In the genomic region with DNA sequence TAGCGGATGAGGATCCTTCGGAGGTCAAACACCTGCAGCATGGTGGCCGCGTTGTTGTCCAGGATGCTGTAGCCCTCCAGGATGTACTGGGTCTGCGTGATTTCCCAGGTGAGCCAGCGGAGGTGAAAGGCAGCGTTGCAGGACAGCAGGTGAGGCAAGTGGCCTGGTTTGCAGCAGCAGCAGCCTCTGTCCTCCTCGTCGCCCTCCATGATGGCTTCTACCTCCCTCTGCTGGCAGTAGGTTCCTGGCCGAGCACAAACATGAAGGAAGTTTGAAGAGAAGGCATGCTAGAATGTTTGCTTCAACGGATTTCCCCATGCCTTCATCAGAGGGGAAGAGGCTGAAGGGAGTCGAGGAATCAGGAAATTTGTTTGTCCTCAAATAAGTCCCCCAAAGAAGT, we compare ENCODE assay signal across 8 cellular contexts.
DNase-seq lines count a peak whose midpoint lies in the region; ATAC-seq and TF ChIP-seq lines count a peak whose summit lies in the region.

No MANE protein-coding gene starts in this region.

- ATAC-seq in RWPE2 (ENCODE audit: low read depth) (no peak), gastrocnemius medialis (no peak)

- no peak for DNase-seq in HFF-Myc (ENCODE audit: extremely low read depth, low read depth)
- DNase-seq in RWPE2 (ENCODE audit: low spot score) = no peak
- DNase-seq in fibroblast of the aortic adventitia (ENCODE audit: low read depth) = no peak
- peak; percentile 11 to 17 for DNase-seq in gastrocnemius medialis
- no peak for DNase-seq in activated CD4-positive, CD25-positive, alpha-beta regulatory T cell treated with anti-CD3 and anti-CD28 coated beads, Interleukin-2, amount 50 U/mL, for 72 hours
- no peak for DNase-seq in NCI-H226
- DNase-seq in stimulated activated CD4-positive, alpha-beta T cell treated with anti-CD3 and anti-CD28 coated beads, Interleukin-2, amount 100 ng/mL, for 48 hours = no peak

- H3K4me3 ChIP-seq in HFF-Myc (replicated peaks; ENCODE audit: low read depth, low read length) = no peak overlapping the region
- no peak overlapping the region for H3K4me3 ChIP-seq in RWPE2 (ENCODE audit: severe bottlenecking)
- no peak overlapping the region for H3K4me3 ChIP-seq in fibroblast of the aortic adventitia (ENCODE audit: low read depth, low read length)
- no peak overlapping the region for H3K4me3 ChIP-seq in gastrocnemius medialis

- peak; percentile 87 for TF ChIP-seq CTCF in C4-2B (conservative IDR thresholded peaks at IDR 0.05)
- TF ChIP-seq CTCF in HFF-Myc (IDR thresholded peaks at IDR 0.05; ENCODE audit: low read depth, low read length, missing control alignments) = peak; percentile 55
- peak; percentile 24 for TF ChIP-seq CTCF in RWPE2 (IDR thresholded peaks at IDR 0.05; ENCODE audit: poor library complexity, severe bottlenecking)
- TF ChIP-seq CTCF in fibroblast of the aortic adventitia (IDR thresholded peaks at IDR 0.05; ENCODE audit: insufficient read depth, low read length) = peak; percentile 31
- TF ChIP-seq CTCF in gastrocnemius medialis (IDR thresholded peaks at IDR 0.05 in 4 of 5, conservative IDR thresholded peaks at IDR 0.05 in 1 of 5) = peak in 3 of 5 experiments; percentile 17 to 63 (median 62)

- intact Hi-C loops in gastrocnemius medialis (cut with DNase I; ENCODE audit: low total_unique reads) = loop anchor here (2.0 kb wide), 1 partner anchor 394 kb away; the partner anchor contains the start of gene SIPA1L2

- no peaks in the 10 kb centered on the region for H3K9me3 ChIP-seq in RWPE2 (ENCODE audit: severe bottlenecking)
- no peaks in the 10 kb centered on the region for H3K9me3 ChIP-seq in gastrocnemius medialis

- H3K4me1 ChIP-seq in RWPE2 (ENCODE audit: insufficient read depth, poor library complexity, severe bottlenecking) (peaks cover 12% of the 10 kb centered on the region), gastrocnemius medialis (peaks cover 0 to 4% of the 10 kb centered on the region in 2 donors)

- peaks cover 5% of the 10 kb centered on the region; the same call in 1 of the 2 replicates for H3K36me3 ChIP-seq in RWPE2 (ENCODE audit: low read depth)
- no peaks in the 10 kb centered on the region for H3K36me3 ChIP-seq in gastrocnemius medialis

- no peak for TF ChIP-seq POLR2A in gastrocnemius medialis (IDR thresholded peaks at IDR 0.05)

- in situ Hi-C loops in gastrocnemius medialis (cut with MboI; ENCODE audit: low sequenced_read_pairs in 4 of 4) = loop anchor here in 3 of 4 donors (10.0 kb wide), 1 partner anchor 390 kb away; the partner anchor contains the start of gene SIPA1L2 (in 3 of the 3)

- H3K27ac ChIP-seq in C4-2B = peak overlapping the region; percentile 93
- H3K27ac ChIP-seq in RWPE2 (ENCODE audit: poor library complexity, severe bottlenecking) = peak overlapping the region; percentile 27
- H3K27ac ChIP-seq in gastrocnemius medialis = no peak overlapping the region

- H3K27me3 ChIP-seq in RWPE2 (ENCODE audit: insufficient read depth, poor library complexity, severe bottlenecking) (no peaks in the 10 kb centered on the region), gastrocnemius medialis (no peaks in the 10 kb centered on the region)

Comparison
In these comparisons a context has a peak if more than half of its experiments do, and no peak if none do; other contexts are left out.
1. H3K27ac ChIP-seq: peak in C4-2B (single experiment) and RWPE2 (single experiment); none in gastrocnemius medialis (0 of 4).
2. CTCF ChIP-seq: peak in every context shown above with its lines; median percentile 87 in C4-2B; 62 in gastrocnemius medialis; 55 in HFF-Myc; 31 in fibroblast of the aortic adventitia; 24 in RWPE2.
3. DNase-seq: peak in gastrocnemius medialis (2 of 2); none in HFF-Myc (single experiment), RWPE2 (single experiment), fibroblast of the aortic adventitia (single experiment), activated CD4-positive, CD25-positive, alpha-beta regulatory T cell treated with anti-CD3 and anti-CD28 coated beads, Interleukin-2, amount 50 U/mL, for 72 hours (single experiment), NCI-H226 (single experiment) and stimulated activated CD4-positive, alpha-beta T cell treated with anti-CD3 and anti-CD28 coated beads, Interleukin-2, amount 100 ng/mL, for 48 hours (0 of 2).